1 cellular context compared by ENCODE assay signal in genomic region chr1:77605246-77606026, GRCh38.
A peak's percentile ranks its signal among the peaks of the same experiment; 100 is the strongest.
TF ChIP-seq lines count a peak whose summit lies in the region.

No MANE protein-coding gene starts in this region.

TF ChIP-seq in K562, 482 proteins besides CTCF, POLR2A, EP300 and RAD21 (continued from another document):
- TF ChIP-seq MEF2D (tag; conservative IDR thresholded peaks at IDR 0.05; ENCODE audit: low read depth) = no peak
- peak; percentile 18; the same call in 1 of the 2 replicates for TF ChIP-seq SMARCE1 (IDR thresholded peaks at IDR 0.05)
- peak in 1 of 2 experiments; percentile 40; a peak in 1 of 4 replicates for TF ChIP-seq MAZ (CRISPR knock-in tag; conservative IDR thresholded peaks at IDR 0.05 in 1 of 2, IDR thresholded peaks at IDR 0.05 in 1 of 2)
- peak; percentile 14; the same call in 1 of the 2 replicates for TF ChIP-seq TFE3 (CRISPR knock-in tag; IDR thresholded peaks at IDR 0.05)
- TF ChIP-seq ZFX (CRISPR knock-in tag; IDR thresholded peaks at IDR 0.05) = peak; percentile 72
- peak; percentile 84 for TF ChIP-seq USF1 (CRISPR knock-in tag; IDR thresholded peaks at IDR 0.05)
- TF ChIP-seq PBX2 (CRISPR knock-in tag; IDR thresholded peaks at IDR 0.05; ENCODE audit: low read depth) = no peak
- 0 out of 2 replicates have a peak, but pooled peaks have one; percentile 11 for TF ChIP-seq PBX2 (tag; conservative IDR thresholded peaks at IDR 0.05; ENCODE audit: low read depth)
- no peak for TF ChIP-seq PTTG1 (tag; IDR thresholded peaks at IDR 0.05; ENCODE audit: low read depth)
- no peak for TF ChIP-seq SMARCC2 (IDR thresholded peaks at IDR 0.05; ENCODE audit: low read depth)
- 0 out of 2 replicates have a peak, but pooled peaks have one; percentile 15 for TF ChIP-seq ATF7 (IDR thresholded peaks at IDR 0.05)
- no peak for TF ChIP-seq ZFP36 (IDR thresholded peaks at IDR 0.05; ENCODE audit: low read depth, low read length, partially characterized antibody)
- no peak for TF ChIP-seq U2AF2 (optimal IDR thresholded peaks at IDR 0.05; ENCODE audit: low read depth, low read length)
- no peak for TF ChIP-seq ZNF79 (CRISPR knock-in tag; IDR thresholded peaks at IDR 0.05; ENCODE audit: low read depth)
- no peak for TF ChIP-seq ZBTB7A (IDR thresholded peaks at IDR 0.05; ENCODE audit: borderline replicate concordance, control insufficient read depth, low read depth, low read length)
- no peak for TF ChIP-seq NR2C2 (CRISPR knock-in tag; IDR thresholded peaks at IDR 0.05)
- peak; percentile 36; the same call in 1 of the 2 replicates for TF ChIP-seq NR2C2 (tag; IDR thresholded peaks at IDR 0.05)
- TF ChIP-seq ZNF324 (CRISPR knock-in tag; IDR thresholded peaks at IDR 0.05) = no peak
- peak; percentile 73 for TF ChIP-seq L3MBTL2 (IDR thresholded peaks at IDR 0.05)
- TF ChIP-seq ZNF212 (CRISPR knock-in tag; IDR thresholded peaks at IDR 0.05) = no peak
- TF ChIP-seq NRF1 (conservative IDR thresholded peaks at IDR 0.05 in 1 of 2, IDR thresholded peaks at IDR 0.05 in 1 of 2) = 0 out of 4 replicates have a peak, but pooled peaks have one; percentile 27 to 32
- no peak for TF ChIP-seq GMEB1 (CRISPR knock-in tag; IDR thresholded peaks at IDR 0.05)
- TF ChIP-seq SMAD4 (CRISPR knock-in tag; conservative IDR thresholded peaks at IDR 0.05) = peak; percentile 67
- TF ChIP-seq ZBTB8A (IDR thresholded peaks at IDR 0.05; ENCODE audit: partially characterized antibody) = no peak
- 0 out of 2 replicates have a peak, but pooled peaks have one; percentile 60 for TF ChIP-seq ZNF589 (CRISPR knock-in tag; IDR thresholded peaks at IDR 0.05; ENCODE audit: low read depth)
- peak; percentile 62 for TF ChIP-seq USF2 (CRISPR knock-in tag; IDR thresholded peaks at IDR 0.05)
- peak; percentile 65 for TF ChIP-seq NFIC (IDR thresholded peaks at IDR 0.05)
- no peak for TF ChIP-seq THRA (IDR thresholded peaks at IDR 0.05)
- peak; percentile 43; the same call in 1 of the 2 replicates for TF ChIP-seq ESRRA (IDR thresholded peaks at IDR 0.05; ENCODE audit: borderline replicate concordance, low read depth)
- peak; percentile 79 for TF ChIP-seq BHLHE40 (IDR thresholded peaks at IDR 0.05; ENCODE audit: low read length)
- peak; percentile 48; the same call in 1 of the 2 replicates for TF ChIP-seq RAD51 (IDR thresholded peaks at IDR 0.05; ENCODE audit: borderline replicate concordance, low read depth)
- TF ChIP-seq VEZF1 (CRISPR knock-in tag; IDR thresholded peaks at IDR 0.05) = peak; percentile 24; the same call in 1 of the 2 replicates
